23 cellular contexts compared by ENCODE assay signal in genomic region chr11:100790073-100790472, GRCh38.
DNase-seq lines count a peak whose midpoint lies in the region; ATAC-seq, FAIRE-seq and TF ChIP-seq lines count a peak whose summit lies in the region.
"Had no signal": no experiment of that assay in that cellular context is flagged by ENCODE, and none has a peak within 500 bp of the region (broad histone marks: within the 10 kb centered on the region; RNA-seq: fewer than 3 reads in every experiment).

No MANE protein-coding gene starts in this region.

- H4K20me1 ChIP-seq in HepG2 (ENCODE audit: insufficient read depth, low read length) = no peaks in the 10 kb centered on the region

- no peak for TF ChIP-seq POLR2A in right lobe of liver (IDR thresholded peaks at IDR 0.05)
- no peak for TF ChIP-seq POLR2A in HepG2 (IDR thresholded peaks at IDR 0.05; ENCODE audit: insufficient read depth in 1 of 2, low read depth in 2 of 2, low read length in 2 of 2)

- H3K9me3 Mint-ChIP-seq in WTC11 = no peaks in the 10 kb centered on the region
- H3K9me3 Mint-ChIP-seq: CD8-positive, alpha-beta T cell had no signal

- POLR2A ChIA-PET in HepG2 (lab: Yijun Ruan, JAX) (no interaction called here), WTC11 (lab: Charles Lee) (no interaction called here)

- H3K9ac ChIP-seq in HepG2 (ENCODE audit: insufficient read depth, low read depth, low read length) = no peak overlapping the region
- H3K9ac ChIP-seq: KMS-11, SK-N-SH had no signal

- H3K9me3 ChIP-seq in right lobe of liver = no peaks in the 10 kb centered on the region
- no peaks in the 10 kb centered on the region for H3K9me3 ChIP-seq in HepG2 (ENCODE audit: low read length)
- H3K9me3 ChIP-seq: Caco-2, Peyer's patch, SK-N-SH had no signal

- no peak for TF ChIP-seq CTCF in right lobe of liver (IDR thresholded peaks at IDR 0.05)
- no peak for TF ChIP-seq CTCF in HepG2 (CRISPR knock-in tag; IDR thresholded peaks at IDR 0.05)
- TF ChIP-seq CTCF in WTC11 (IDR thresholded peaks at IDR 0.05) = no peak
- TF ChIP-seq CTCF in foreskin keratinocyte (conservative IDR thresholded peaks at IDR 0.05) = no peak

- H3K4me3 ChIP-seq in right lobe of liver (no peak overlapping the region), HepG2 (replicated peaks in 1 of 3; ENCODE audit: insufficient read depth in 1 of 3, low read depth in 2 of 3, low read length in 3 of 3) (no peak overlapping the region)
- H3K4me3 ChIP-seq: Peyer's patch had no signal

- H3K27me3 ChIP-seq in right lobe of liver = no peaks in the 10 kb centered on the region
- no peaks in the 10 kb centered on the region for H3K27me3 ChIP-seq in HepG2 (ENCODE audit: control insufficient read depth in 1 of 2, insufficient read depth in 2 of 2, low read length in 2 of 2)
- H3K27me3 ChIP-seq in foreskin keratinocyte = no peaks in the 10 kb centered on the region
- H3K27me3 ChIP-seq: Peyer's patch had no signal

- H3K4me3 Mint-ChIP-seq in WTC11 = no peak overlapping the region
- H3K4me3 Mint-ChIP-seq: B cell; CD8-positive, alpha-beta T cell had no signal

- intact Hi-C loops in right lobe of liver (cut with DNase I) = no loop called here
- intact Hi-C loops in HepG2 (cut with micrococcal nuclease; ENCODE audit: unreplicated experiment) = no loop called here

- ATAC-seq in right lobe of liver (no peak), HepG2 (no peak), WTC11 (no peak), foreskin keratinocyte (peak; percentile 48)
- ATAC-seq: CD8-positive, alpha-beta T cell had no signal

- FAIRE-seq in HepG2 (lab: Jason Lieb, UNC) = no peak
- FAIRE-seq: GM12891 had no signal

- H3K27ac Mint-ChIP-seq in WTC11 = peak overlapping the region; percentile 91
- H3K27ac Mint-ChIP-seq: B cell; CD8-positive, alpha-beta T cell had no signal

- no TSS peak for BruUV-seq in HepG2 (replicated peaks; lab: Mats Ljungman, UMichigan)

- no peak overlapping the region for H2AFZ ChIP-seq in HepG2 (ENCODE audit: low read length)

- peaks cover 3% of the 10 kb centered on the region; the same call in 1 of the 2 replicates for H3K36me3 Mint-ChIP-seq in WTC11
- H3K36me3 Mint-ChIP-seq: CD8-positive, alpha-beta T cell had no signal

- no peak overlapping the region for H3K4me2 ChIP-seq in HepG2 (ENCODE audit: low read depth, low read length)
- H3K4me2 ChIP-seq: KMS-11, SK-N-SH had no signal

- TF ChIP-seq RAD21 in HepG2 (CRISPR knock-in tag; IDR thresholded peaks at IDR 0.05) = no peak

- in situ Hi-C loops in HepG2 (cut with HindIII; ENCODE audit: extremely low pct_ligation_motif_present, low pct_unique_long_range_greater_than_20kb) = no loop called here

- no peak for TF ChIP-seq EP300 in HepG2 (IDR thresholded peaks at IDR 0.05; ENCODE audit: low read depth in 2 of 2, low read length in 2 of 2)
- no peak for TF ChIP-seq EP300 in HepG2 (CRISPR knock-in tag; IDR thresholded peaks at IDR 0.05; ENCODE audit: borderline replicate concordance)

- H3K27me3 Mint-ChIP-seq in WTC11 (ENCODE audit: low read depth) = no peaks in the 10 kb centered on the region
- H3K27me3 Mint-ChIP-seq: B cell had no signal

- CTCF ChIA-PET in HepG2 (lab: Yijun Ruan, JAX; ENCODE audit: low intra/inter-chr PET ratio, low total read pairs) = no interaction called here
- CTCF ChIA-PET in WTC11 (lab: Charles Lee) = no interaction called here

- H3K27ac ChIP-seq in right lobe of liver (peak overlapping the region in 2 of 3 donors; percentile 12 to 54), HepG2 (ENCODE audit: extremely low read length, insufficient read depth, low read length) (no peak overlapping the region), foreskin keratinocyte (no peak overlapping the region)
- H3K27ac ChIP-seq: C4-2B, KMS-11 had no signal

- H3K4me1 Mint-ChIP-seq in WTC11 = peaks cover 52% of the 10 kb centered on the region
- H3K4me1 Mint-ChIP-seq: B cell had no signal

- no peaks in the 10 kb centered on the region for H3K79me2 ChIP-seq in HepG2 (ENCODE audit: insufficient read depth, low read length)

- DNase-seq in right lobe of liver (no peak), HepG2 (ENCODE audit: low spot score) (no peak), WTC11 (ENCODE audit: low spot score) (no peak), foreskin keratinocyte (no peak), AG08395 (ENCODE audit: low spot score) (no peak), T-helper 2 cell (no peak), NK-92 (lab: John Stamatoyannopoulos, UW; ENCODE audit: unreplicated experiment) (no peak)
- DNase-seq: Caco-2; CD8-positive, alpha-beta T cell; DMS 273 treated with DMSO at 0.1 percent for 48 hours; DMS79; EL; GDM1; MM.1S; NCI-H2029; NCI-H446 treated with DMSO at 0.1 percent for 48 hours; SK-N-SH; SW 1271 had no signal

- peaks cover 0 to 41% (median 15%) of the 10 kb centered on the region in 4 donors for H3K4me1 ChIP-seq in right lobe of liver
- H3K4me1 ChIP-seq in HepG2 (ENCODE audit: insufficient read depth, low read length) = peaks cover 12% of the 10 kb centered on the region
- no peaks in the 10 kb centered on the region for H3K4me1 ChIP-seq in foreskin keratinocyte

- no peaks in the 10 kb centered on the region for H3K36me3 ChIP-seq in right lobe of liver
- no peaks in the 10 kb centered on the region for H3K36me3 ChIP-seq in HepG2 (replicated peaks in 1 of 2; ENCODE audit: control insufficient read depth in 1 of 2, insufficient read depth in 2 of 2, low read length in 2 of 2)
- H3K36me3 ChIP-seq: Peyer's patch had no signal

- WGBS in right lobe of liver (ENCODE audit: insufficient coverage, low coverage, low lambda C conversion rate, missing lambda C conversion rate) = 69% methylated on average over 2 of the region's 2 CpGs
- 74% methylated on average over 2 of the region's 2 CpGs for WGBS in HepG2 (ENCODE audit: low lambda C conversion rate)

TF ChIP-seq in HepG2, 621 proteins besides CTCF, POLR2A, EP300 and RAD21 (continues in another document):
- TF ChIP-seq ZNF260 (CRISPR knock-in tag; IDR thresholded peaks at IDR 0.05; ENCODE audit: borderline replicate concordance, low read depth) = no peak
- TF ChIP-seq GMEB2 (CRISPR knock-in tag; IDR thresholded peaks at IDR 0.05; ENCODE audit: low read depth) = no peak
- TF ChIP-seq FOXM1 (CRISPR knock-in tag; IDR thresholded peaks at IDR 0.05) = no peak
- no peak for TF ChIP-seq SMYD3 (CRISPR knock-in tag; IDR thresholded peaks at IDR 0.05)
- TF ChIP-seq NFIB (CRISPR knock-in tag; IDR thresholded peaks at IDR 0.05; ENCODE audit: borderline replicate concordance) = no peak
- no peak for TF ChIP-seq ZNF564 (CRISPR knock-in tag; IDR thresholded peaks at IDR 0.05)
- TF ChIP-seq KDM4B (CRISPR knock-in tag; IDR thresholded peaks at IDR 0.05) = no peak
- no peak for TF ChIP-seq MATR3 (CRISPR knock-in tag; IDR thresholded peaks at IDR 0.05)
- no peak for TF ChIP-seq ZNF619 (CRISPR knock-in tag; IDR thresholded peaks at IDR 0.05)
- no peak for TF ChIP-seq ESRRA (CRISPR knock-in tag; IDR thresholded peaks at IDR 0.05; ENCODE audit: low read depth)
- no peak for TF ChIP-seq TCF7L2 (IDR thresholded peaks at IDR 0.05; ENCODE audit: low read depth, low read length)
- TF ChIP-seq GATAD2A (CRISPR knock-in tag; IDR thresholded peaks at IDR 0.05) = no peak
- TF ChIP-seq ZNF713 (CRISPR knock-in tag; IDR thresholded peaks at IDR 0.05) = no peak

TF ChIP-seq in WTC11, 78 proteins besides CTCF, POLR2A, EP300 and RAD21:
- TF ChIP-seq, protein P1, sequence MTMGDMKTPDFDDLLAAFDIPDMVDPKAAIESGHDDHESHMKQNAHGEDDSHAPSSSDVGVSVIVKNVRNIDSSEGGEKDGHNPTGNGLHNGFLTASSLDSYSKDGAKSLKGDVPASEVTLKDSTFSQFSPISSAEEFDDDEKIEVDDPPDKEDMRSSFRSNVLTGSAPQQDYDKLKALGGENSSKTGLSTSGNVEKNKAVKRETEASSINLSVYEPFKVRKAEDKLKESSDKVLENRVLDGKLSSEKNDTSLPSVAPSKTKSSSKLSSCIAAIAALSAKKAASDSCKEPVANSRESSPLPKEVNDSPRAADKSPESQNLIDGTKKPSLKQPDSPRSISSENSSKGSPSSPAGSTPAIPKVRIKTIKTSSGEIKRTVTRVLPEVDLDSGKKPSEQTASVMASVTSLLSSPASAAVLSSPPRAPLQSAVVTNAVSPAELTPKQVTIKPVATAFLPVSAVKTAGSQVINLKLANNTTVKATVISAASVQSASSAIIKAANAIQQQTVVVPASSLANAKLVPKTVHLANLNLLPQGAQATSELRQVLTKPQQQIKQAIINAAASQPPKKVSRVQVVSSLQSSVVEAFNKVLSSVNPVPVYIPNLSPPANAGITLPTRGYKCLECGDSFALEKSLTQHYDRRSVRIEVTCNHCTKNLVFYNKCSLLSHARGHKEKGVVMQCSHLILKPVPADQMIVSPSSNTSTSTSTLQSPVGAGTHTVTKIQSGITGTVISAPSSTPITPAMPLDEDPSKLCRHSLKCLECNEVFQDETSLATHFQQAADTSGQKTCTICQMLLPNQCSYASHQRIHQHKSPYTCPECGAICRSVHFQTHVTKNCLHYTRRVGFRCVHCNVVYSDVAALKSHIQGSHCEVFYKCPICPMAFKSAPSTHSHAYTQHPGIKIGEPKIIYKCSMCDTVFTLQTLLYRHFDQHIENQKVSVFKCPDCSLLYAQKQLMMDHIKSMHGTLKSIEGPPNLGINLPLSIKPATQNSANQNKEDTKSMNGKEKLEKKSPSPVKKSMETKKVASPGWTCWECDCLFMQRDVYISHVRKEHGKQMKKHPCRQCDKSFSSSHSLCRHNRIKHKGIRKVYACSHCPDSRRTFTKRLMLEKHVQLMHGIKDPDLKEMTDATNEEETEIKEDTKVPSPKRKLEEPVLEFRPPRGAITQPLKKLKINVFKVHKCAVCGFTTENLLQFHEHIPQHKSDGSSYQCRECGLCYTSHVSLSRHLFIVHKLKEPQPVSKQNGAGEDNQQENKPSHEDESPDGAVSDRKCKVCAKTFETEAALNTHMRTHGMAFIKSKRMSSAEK (CRISPR knock-in tag; IDR thresholded peaks at IDR 0.05; ENCODE audit: borderline replicate concordance) = no peak
- TF ChIP-seq FOXK1 (CRISPR knock-in tag; IDR thresholded peaks at IDR 0.05) = no peak

Comparison
In these comparisons a context has a peak if more than half of its experiments do, and no peak if none do; other contexts are left out.
1. H3K27ac ChIP-seq: peak in right lobe of liver (2 of 3); none in HepG2 (single experiment) and foreskin keratinocyte (single experiment).